ENCODE assay signal across 10 cellular contexts in the genomic region with DNA sequence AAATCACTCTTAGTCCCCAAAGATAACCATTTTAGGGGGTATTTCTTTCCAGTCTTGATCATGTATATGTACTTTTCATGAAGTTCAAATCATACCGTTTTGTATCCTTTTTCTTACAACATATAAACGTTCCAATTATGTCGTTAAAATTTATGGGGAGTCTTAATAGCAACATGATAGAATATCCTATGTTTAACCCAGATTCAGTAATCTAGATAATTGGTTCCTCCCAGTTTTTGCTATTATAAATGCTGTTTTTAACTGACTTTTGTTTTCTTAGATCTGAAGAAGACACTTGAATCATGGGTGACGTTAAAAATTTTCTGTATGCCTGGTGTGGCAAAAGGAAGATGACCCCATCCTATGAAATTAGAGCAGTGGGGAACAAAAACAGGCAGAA. TPM values are rescaled to one million over a fixed set of nuclear protein-coding genes. Genes with fewer than 3 reads are reported as not detected.
DNase-seq lines count a peak whose midpoint lies in the region; TF ChIP-seq lines count a peak whose summit lies in the region.
"Had no signal": no experiment of that assay in that cellular context is flagged by ENCODE, and none has a peak within 500 bp of the region (broad histone marks: within the 10 kb centered on the region; RNA-seq: fewer than 3 reads in every experiment).

No MANE protein-coding gene starts in this region.

- H3K4me1 ChIP-seq in osteoblast (ENCODE audit: insufficient read depth, low read length) = peaks cover 22% of the 10 kb centered on the region
- H3K4me1 ChIP-seq in tibial artery = peaks cover 0 to 52% (median 29%) of the 10 kb centered on the region in 4 donors

- no peak overlapping the region for H3K27ac Mint-ChIP-seq in T-helper 1 cell treated with Interleukin-12 subunit alpha and Interleukin-12 subunit beta and Interleukin-4 antibody, amounts not matched to agents 30 μg/mL and 1 μg/mL, for 36 hours

- peaks cover 67% of the 10 kb centered on the region for H4K20me1 ChIP-seq in osteoblast (ENCODE audit: insufficient read depth, low read length)

- peaks cover 60% of the 10 kb centered on the region for H3K4me1 Mint-ChIP-seq in T-helper 1 cell treated with Interleukin-12 subunit alpha and Interleukin-12 subunit beta and Interleukin-4 antibody, amounts not matched to agents 30 μg/mL and 1 μg/mL, for 36 hours (ENCODE audit: low read depth)

- H3K79me2 ChIP-seq in osteoblast (ENCODE audit: insufficient read depth, low read length) = peaks cover 78% of the 10 kb centered on the region

- H3K27me3 ChIP-seq in dorsolateral prefrontal cortex (no peaks in the 10 kb centered on the region), osteoblast (ENCODE audit: insufficient read depth, low read length) (no peaks in the 10 kb centered on the region), WERI-Rb-1 (ENCODE audit: insufficient read depth, low read depth, severe bottlenecking) (no peaks in the 10 kb centered on the region), tibial artery (no peaks in the 10 kb centered on the region)

- DNase-seq in T-helper 1 cell (no peak), NCI-H69 (lab: John Stamatoyannopoulos, UW) (peak; percentile 82), dorsolateral prefrontal cortex (no peak), osteoblast (ENCODE audit: insufficient read length, low spot score, missing footprints) (peak; percentile 18), WERI-Rb-1 (no peak), tibial artery (no peak), DMS53 (lab: John Stamatoyannopoulos, UW) (no peak)
- DNase-seq: activated effector memory CD4-positive, alpha-beta T cell treated with anti-CD3 and anti-CD28 coated beads, Interleukin-2, amount 50 U/mL, for 16 hours; stimulated activated CD4-positive, alpha-beta T cell treated with anti-CD3 and anti-CD28 coated beads, Interleukin-4, amount 100 ng/mL, for 1 hour had no signal

- no peaks in the 10 kb centered on the region for H3K27me3 Mint-ChIP-seq in T-helper 1 cell treated with Interleukin-12 subunit alpha and Interleukin-12 subunit beta and Interleukin-4 antibody, amounts not matched to agents 30 μg/mL and 1 μg/mL, for 36 hours (ENCODE audit: low read depth)

- H3K27ac ChIP-seq in dorsolateral prefrontal cortex (no peak overlapping the region), osteoblast (ENCODE audit: low read depth, low read length) (no peak overlapping the region), WERI-Rb-1 (no peak overlapping the region), tibial artery (no peak overlapping the region)

- H2AFZ ChIP-seq in osteoblast (ENCODE audit: low read length) = no peak overlapping the region

- intact Hi-C loops in dorsolateral prefrontal cortex (cut with DNase I) = no loop called here
- intact Hi-C loops in tibial artery (cut with DNase I; ENCODE audit: low total_unique reads) = no loop called here

- TF ChIP-seq CTCF in dorsolateral prefrontal cortex (IDR thresholded peaks at IDR 0.05 in 54 of 56, conservative IDR thresholded peaks at IDR 0.05 in 2 of 56; ENCODE audit: low read depth in 1 of 56, partially characterized antibody in 56 of 56) (no peak), osteoblast (IDR thresholded peaks at IDR 0.05; ENCODE audit: extremely low read depth, low read depth, low read length) (no peak), WERI-Rb-1 (IDR thresholded peaks at IDR 0.05; ENCODE audit: low read depth, low read length) (no peak), tibial artery (IDR thresholded peaks at IDR 0.05) (no peak)

- no peaks in the 10 kb centered on the region for H3K9me3 ChIP-seq in osteoblast (ENCODE audit: low read depth, low read length)
- no peaks in the 10 kb centered on the region for H3K9me3 ChIP-seq in WERI-Rb-1 (ENCODE audit: severe bottlenecking)
- no peaks in the 10 kb centered on the region for H3K9me3 ChIP-seq in tibial artery

- H3K4me3 ChIP-seq in dorsolateral prefrontal cortex (peak overlapping the region in 30 of 59 donors; percentile 8 to 96 (median 86)), osteoblast (ENCODE audit: insufficient read depth, low read length) (no peak overlapping the region), WERI-Rb-1 (ENCODE audit: low read depth, low read length) (no peak overlapping the region), tibial artery (no peak overlapping the region)

- H3K4me3 Mint-ChIP-seq in T-helper 1 cell treated with Interleukin-12 subunit alpha and Interleukin-12 subunit beta and Interleukin-4 antibody, amounts not matched to agents 30 μg/mL and 1 μg/mL, for 36 hours = peak overlapping the region; percentile 42

- H3K9me3 Mint-ChIP-seq in T-helper 1 cell treated with Interleukin-12 subunit alpha and Interleukin-12 subunit beta and Interleukin-4 antibody, amounts not matched to agents 30 μg/mL and 1 μg/mL, for 36 hours = no peaks in the 10 kb centered on the region

- peak overlapping the region; percentile 99 for H3K4me2 ChIP-seq in osteoblast (ENCODE audit: insufficient read depth, low read length)

- H3K36me3 Mint-ChIP-seq in T-helper 1 cell treated with Interleukin-12 subunit alpha and Interleukin-12 subunit beta and Interleukin-4 antibody, amounts not matched to agents 30 μg/mL and 1 μg/mL, for 36 hours (ENCODE audit: low read depth) = peaks cover 52% of the 10 kb centered on the region

- H3K36me3 ChIP-seq in osteoblast (ENCODE audit: insufficient read depth, low read length) (peaks cover 47% of the 10 kb centered on the region), WERI-Rb-1 (peaks cover 46% of the 10 kb centered on the region), tibial artery (peaks cover 0 to 33% (median 30%) of the 10 kb centered on the region in 3 donors)

RNA-seq across cellular contexts. Expression of a gene that starts 3.1 kb away (rescaled TPM):
- total RNA-seq in dorsolateral prefrontal cortex (100 to 1,000 TPM in 102 of 120 experiments, 10 to 100 TPM in 18; 81.5 to 144 (median 114) TPM), osteoblast (107 and 118 TPM in 2 replicates)

RNA-seq across cellular contexts. Expression of a gene that starts 52.7 kb away (rescaled TPM):
- total RNA-seq in dorsolateral prefrontal cortex (10 to 100 TPM; 12.3 to 58.6 (median 25.0) TPM), osteoblast (1.5 and 2.5 TPM in 2 replicates)

Comparison
In these comparisons a context has a peak if more than half of its experiments do, and no peak if none do; other contexts are left out.
1. DNase-seq: peak in NCI-H69 (single experiment) and osteoblast (single experiment); none in T-helper 1 cell (0 of 5), dorsolateral prefrontal cortex (0 of 10), WERI-Rb-1 (single experiment), tibial artery (0 of 2) and DMS53 (single experiment).
2. H3K4me3 ChIP-seq: peak in dorsolateral prefrontal cortex (30 of 59); none in osteoblast (single experiment), WERI-Rb-1 (single experiment) and tibial artery (0 of 2).